In genomic region chr19:43820098-43820860, GRCh38 we compare ENCODE assay signal across 1 cellular context.
TF ChIP-seq lines count a peak whose summit lies in the region.

No MANE protein-coding gene starts in this region.

TF ChIP-seq in WTC11, 78 proteins besides CTCF, POLR2A, EP300 and RAD21 (continued from another document):
- no peak for TF ChIP-seq ZNF425 (CRISPR knock-in tag; conservative IDR thresholded peaks at IDR 0.05)
- no peak for TF ChIP-seq PRDM15 (CRISPR knock-in tag; IDR thresholded peaks at IDR 0.05)
- no peak for TF ChIP-seq ATF3 (CRISPR knock-in tag; conservative IDR thresholded peaks at IDR 0.05)
- no peak for TF ChIP-seq MLX (CRISPR knock-in tag; IDR thresholded peaks at IDR 0.05)
- no peak for TF ChIP-seq RELA (CRISPR knock-in tag; IDR thresholded peaks at IDR 0.05; ENCODE audit: borderline replicate concordance)
- no peak for TF ChIP-seq MXD4 (CRISPR knock-in tag; IDR thresholded peaks at IDR 0.05; ENCODE audit: borderline replicate concordance)
- TF ChIP-seq ZNF423 (CRISPR knock-in tag; IDR thresholded peaks at IDR 0.05) = no peak
- TF ChIP-seq OVOL2 (CRISPR knock-in tag; IDR thresholded peaks at IDR 0.05; ENCODE audit: borderline replicate concordance) = no peak
- TF ChIP-seq CREM (CRISPR knock-in tag; IDR thresholded peaks at IDR 0.05) = no peak
